In genomic region chr5:157263586-157264090, GRCh38 we compare ENCODE assay signal across 16 cellular contexts. TPM values are rescaled to one million over a fixed set of nuclear protein-coding genes. Genes with fewer than 3 reads are reported as not detected.
A peak's percentile ranks its signal among the peaks of the same experiment; 100 is the strongest.
DNase-seq lines count a peak whose midpoint lies in the region; ATAC-seq lines count a peak whose summit lies in the region.
"Had no signal": no experiment of that assay in that cellular context is flagged by ENCODE, and none has a peak within 500 bp of the region (broad histone marks: within the 10 kb centered on the region; RNA-seq: fewer than 3 reads in every experiment).

No MANE protein-coding gene starts in this region.

- H3K36me3 ChIP-seq in KOPT-K1 (ENCODE audit: insufficient read depth, low read length), result peaks cover 14% of the 10 kb centered on the region

- no peak overlapping the region for H3K27ac Mint-ChIP-seq in activated T-cell treated with anti-CD3 and anti-CD28 coated beads, Interleukin-2, amount 50 U/mL, for 72 hours
- no peak overlapping the region for H3K27ac Mint-ChIP-seq in activated naive CD8-positive, alpha-beta T cell treated with anti-CD3 and anti-CD28 coated beads, Interleukin-2, amount 50 U/mL, for 24 hours
- H3K27ac Mint-ChIP-seq in stimulated activated naive B cell treated with anti-CD40 and anti-IgM and Interleukin-4, amounts not matched to agents 10 μg/mL and 1 μg/mL and 100 μg/mL, for 72 hours, result peak overlapping the region; percentile 92

- peak overlapping the region; percentile 98 for H3K27ac ChIP-seq in KOPT-K1 (ENCODE audit: low read depth, low read length, poor library complexity, severe bottlenecking)
- H3K27ac ChIP-seq: GM23248, skin epidermis had no signal

- no peak for DNase-seq in activated T-cell treated with anti-CD3 and anti-CD28 coated beads, Interleukin-2, amount 50 U/mL, for 72 hours
- DNase-seq in activated T-cell treated with anti-CD3 and anti-CD28 coated beads for 4 hours (no peak), iPS-NIHi11 (ENCODE audit: low spot score) (no peak), medulla oblongata (ENCODE audit: extremely low spot score) (no peak), NCI-H446 (lab: John Stamatoyannopoulos, UW) (no peak)
- no peak for DNase-seq in activated naive CD8-positive, alpha-beta T cell treated with anti-CD3 and anti-CD28 coated beads, Interleukin-2, amount 50 U/mL, for 24 hours
- DNase-seq in stimulated activated naive B cell treated with anti-CD40 and anti-IgM and Interleukin-4, amounts not matched to agents 10 μg/mL and 1 μg/mL and 100 μg/mL, for 72 hours, result no peak
- DNase-seq: activated CD4-positive, alpha-beta T cell treated with anti-CD3 and anti-CD28 coated beads, Interleukin-2, amount 50 U/mL, for 1 hour; activated effector memory CD4-positive, alpha-beta T cell treated with Interleukin-2 at 50 U/mL for 16 hours; DMS 273 treated with DMSO at 0.1 percent for 48 hours; GM23248; NCI-H1436 treated with DMSO at 0.1 percent for 48 hours; NCI-H510A; nucleus accumbens had no signal

- peaks cover 0 to 2% of the 10 kb centered on the region in 2 donors for H3K9me3 Mint-ChIP-seq in activated T-cell treated with anti-CD3 and anti-CD28 coated beads, Interleukin-2, amount 50 U/mL, for 72 hours
- no peaks in the 10 kb centered on the region for H3K9me3 Mint-ChIP-seq in activated naive CD8-positive, alpha-beta T cell treated with anti-CD3 and anti-CD28 coated beads, Interleukin-2, amount 50 U/mL, for 24 hours
- H3K9me3 Mint-ChIP-seq in stimulated activated naive B cell treated with anti-CD40 and anti-IgM and Interleukin-4, amounts not matched to agents 10 μg/mL and 1 μg/mL and 100 μg/mL, for 72 hours, result no peaks in the 10 kb centered on the region

- H3K4me3 Mint-ChIP-seq in activated T-cell treated with anti-CD3 and anti-CD28 coated beads, Interleukin-2, amount 50 U/mL, for 72 hours, result peak overlapping the region; percentile 25 to 33
- peak overlapping the region; percentile 15 for H3K4me3 Mint-ChIP-seq in activated naive CD8-positive, alpha-beta T cell treated with anti-CD3 and anti-CD28 coated beads, Interleukin-2, amount 50 U/mL, for 24 hours
- H3K4me3 Mint-ChIP-seq in stimulated activated naive B cell treated with anti-CD40 and anti-IgM and Interleukin-4, amounts not matched to agents 10 μg/mL and 1 μg/mL and 100 μg/mL, for 72 hours, result peak overlapping the region in 1 of 2 donors; percentile 67

- no peaks in the 10 kb centered on the region for H3K9me3 ChIP-seq in KOPT-K1 (ENCODE audit: insufficient read depth, low read length, poor library complexity, severe bottlenecking)

- H3K27me3 Mint-ChIP-seq in activated T-cell treated with anti-CD3 and anti-CD28 coated beads, Interleukin-2, amount 50 U/mL, for 72 hours (ENCODE audit: low read depth), result no peaks in the 10 kb centered on the region
- H3K27me3 Mint-ChIP-seq in activated naive CD8-positive, alpha-beta T cell treated with anti-CD3 and anti-CD28 coated beads, Interleukin-2, amount 50 U/mL, for 24 hours, result no peaks in the 10 kb centered on the region
- H3K27me3 Mint-ChIP-seq in stimulated activated naive B cell treated with anti-CD40 and anti-IgM and Interleukin-4, amounts not matched to agents 10 μg/mL and 1 μg/mL and 100 μg/mL, for 72 hours, result no peaks in the 10 kb centered on the region

- peaks cover 0 to 2% of the 10 kb centered on the region in 2 donors for H3K36me3 Mint-ChIP-seq in activated T-cell treated with anti-CD3 and anti-CD28 coated beads, Interleukin-2, amount 50 U/mL, for 72 hours (ENCODE audit: insufficient read depth in 2 of 2)
- H3K36me3 Mint-ChIP-seq in activated naive CD8-positive, alpha-beta T cell treated with anti-CD3 and anti-CD28 coated beads, Interleukin-2, amount 50 U/mL, for 24 hours (ENCODE audit: low read depth), result peaks cover 12% of the 10 kb centered on the region
- peaks cover 14 to 17% of the 10 kb centered on the region in 2 donors for H3K36me3 Mint-ChIP-seq in stimulated activated naive B cell treated with anti-CD40 and anti-IgM and Interleukin-4, amounts not matched to agents 10 μg/mL and 1 μg/mL and 100 μg/mL, for 72 hours

- H3K4me1 Mint-ChIP-seq in activated T-cell treated with anti-CD3 and anti-CD28 coated beads, Interleukin-2, amount 50 U/mL, for 72 hours (ENCODE audit: low read depth), result peaks cover 75% of the 10 kb centered on the region
- H3K4me1 Mint-ChIP-seq in activated naive CD8-positive, alpha-beta T cell treated with anti-CD3 and anti-CD28 coated beads, Interleukin-2, amount 50 U/mL, for 24 hours, result peaks cover 68% of the 10 kb centered on the region
- peaks cover 31 to 46% of the 10 kb centered on the region in 2 donors for H3K4me1 Mint-ChIP-seq in stimulated activated naive B cell treated with anti-CD40 and anti-IgM and Interleukin-4, amounts not matched to agents 10 μg/mL and 1 μg/mL and 100 μg/mL, for 72 hours

- ATAC-seq in activated T-cell treated with anti-CD3 and anti-CD28 coated beads, Interleukin-2, amount 50 U/mL, for 72 hours (replicated peaks in 1 of 2), result no peak
- no peak for ATAC-seq in activated naive CD8-positive, alpha-beta T cell treated with anti-CD3 and anti-CD28 coated beads, Interleukin-2, amount 50 U/mL, for 24 hours
- no peak for ATAC-seq in stimulated activated naive B cell treated with anti-CD40 and anti-IgM and Interleukin-4, amounts not matched to agents 10 μg/mL and 1 μg/mL and 100 μg/mL, for 72 hours (replicated peaks)

RNA-seq across cellular contexts. Expression of gene CYFIP2, which starts 2.3 kb away (rescaled TPM):
- 100 to 1,000 TPM; 235 to 288 TPM for total RNA-seq in activated T-cell treated with anti-CD3 and anti-CD28 coated beads, Interleukin-2, amount 50 U/mL, for 72 hours
